In the genomic region with DNA sequence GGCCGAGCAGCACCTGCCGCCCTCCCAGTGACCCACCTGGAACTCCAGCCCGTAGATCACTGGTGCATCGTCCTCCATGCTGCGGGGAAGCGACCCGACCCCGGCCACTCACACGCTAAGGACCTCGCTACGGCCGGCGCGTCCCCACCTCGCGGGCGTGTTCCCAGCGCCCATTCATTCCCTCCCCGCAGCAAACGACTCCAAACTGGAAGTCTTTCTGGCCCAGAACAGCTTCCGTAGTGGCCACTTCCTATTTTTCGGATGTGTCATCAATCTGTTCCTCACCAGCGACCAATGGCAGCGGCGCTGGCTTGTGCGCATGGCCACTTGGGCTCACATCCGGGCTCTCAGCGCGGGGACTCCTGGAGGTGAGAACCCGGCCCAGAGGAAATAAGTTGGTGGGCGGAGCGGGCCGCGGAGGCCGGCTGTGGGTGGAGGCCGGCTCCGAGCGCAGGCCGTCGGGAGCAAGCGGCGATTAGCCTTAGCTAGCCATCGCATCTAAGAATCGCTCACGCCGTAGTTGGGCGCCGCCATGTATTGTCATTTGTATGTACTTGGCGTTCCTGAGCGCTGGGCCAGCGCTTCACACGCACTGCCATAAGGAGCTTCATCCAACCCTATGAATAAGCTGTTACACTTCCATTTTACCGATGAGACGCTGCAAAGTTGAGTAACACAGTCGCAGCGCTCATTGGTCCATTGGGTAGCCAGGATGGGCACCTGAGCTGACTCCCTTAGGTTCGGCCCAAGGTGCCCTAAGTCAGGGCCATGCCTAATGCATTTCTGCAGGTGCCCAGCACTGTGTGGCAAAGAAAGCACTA, we compare ENCODE assay signal across 8 cellular contexts. TPM values are rescaled to one million over a fixed set of nuclear protein-coding genes. Genes with fewer than 3 reads are reported as not detected.
DNase-seq lines count a peak whose midpoint lies in the region; ATAC-seq and TF ChIP-seq lines count a peak whose summit lies in the region.

A gene (minus strand): TSS at position 207 of the 821 bp plus-strand sequence. CDS start 129 bp downstream, at position 78.

- H3K4me3 ChIP-seq in ACC112 (ENCODE audit: low read depth, low read length) (peak within 1 kb of the TSS; percentile 92), breast epithelium (peak within 1 kb of the TSS; percentile 65 to 87 (median 77)), iPS-18c (ENCODE audit: insufficient read depth, low read depth, low read length) (peak within 1 kb of the TSS; percentile 67), skin epidermis (peak within 1 kb of the TSS; percentile 70 to 98 (median 84))

- peak within 1 kb of the TSS; percentile 64 for H3K27ac ChIP-seq in ACC112 (ENCODE audit: low read depth, low read length)
- peak within 1 kb of the TSS; percentile 87 for H3K27ac ChIP-seq in VCaP
- peak within 1 kb of the TSS; percentile 92 to 93 for H3K27ac ChIP-seq in breast epithelium
- H3K27ac ChIP-seq in skin epidermis, result peak within 1 kb of the TSS in 20 of 21 experiments; percentile 56 to 93 (median 83)

- TF ChIP-seq CTCF in VCaP (conservative IDR thresholded peaks at IDR 0.05), result no peak
- peak in 2 of 3 donors; percentile 18 to 38 for TF ChIP-seq CTCF in breast epithelium (IDR thresholded peaks at IDR 0.05)

- H3K36me3 ChIP-seq in ACC112 (ENCODE audit: insufficient read depth, low read length) (peaks cover 4% of the 10 kb centered on the region; the same call in 1 of the 2 replicates), breast epithelium (no peaks in the 10 kb centered on the region)

- H3K79me2 ChIP-seq in ACC112 (ENCODE audit: control insufficient read depth, insufficient read depth, low read length, unreplicated experiment), result peaks cover 50% of the 10 kb centered on the region

- H3K27me3 ChIP-seq in ACC112 (ENCODE audit: insufficient read depth, low read length), result no peaks in the 10 kb centered on the region
- no peaks in the 10 kb centered on the region for H3K27me3 ChIP-seq in breast epithelium

- DNase-seq in NCI-H2196 treated with DMSO at 0.1 percent for 48 hours (lab: John Stamatoyannopoulos, UW; ENCODE audit: unreplicated experiment) (peak; percentile 96), breast epithelium (ENCODE audit: low spot score in 2 of 2) (peak; percentile 97)

- ATAC-seq in GM18870 (IDR thresholded peaks at IDR 0.05; ENCODE audit: unreplicated experiment), result peak; percentile 88
- ATAC-seq in HG03135 (IDR thresholded peaks at IDR 0.05; ENCODE audit: unreplicated experiment), result peak; percentile 81

- intact Hi-C loops in breast epithelium (cut with DNase I; ENCODE audit: low total_unique reads), result no loop called here

- no peaks in the 10 kb centered on the region for H3K9me3 ChIP-seq in breast epithelium
- H3K9me3 ChIP-seq in iPS-18c (ENCODE audit: control insufficient read depth, insufficient read depth, low read length), result no peaks in the 10 kb centered on the region

- no peak for TF ChIP-seq POLR2A in breast epithelium (IDR thresholded peaks at IDR 0.05)

- peak within 1 kb of the TSS; percentile 94 for H2AFZ ChIP-seq in ACC112 (ENCODE audit: low read length, unreplicated experiment)

- H3K4me1 ChIP-seq in ACC112 (ENCODE audit: control insufficient read depth, insufficient read depth, low read length, unreplicated experiment) (peaks cover 16% of the 10 kb centered on the region), breast epithelium (peaks cover 0 to 14% of the 10 kb centered on the region in 2 donors)

RNA-seq across cellular contexts. Expression of the gene that starts here (rescaled TPM):
- 10 to 100 TPM; 12.8 to 31.0 (median 23.3) TPM for total RNA-seq in breast epithelium

Comparison
In these comparisons a context has a peak if more than half of its experiments do, and no peak if none do; other contexts are left out.
1. Peak in every context shown above with its lines: DNase-seq, ATAC-seq, H3K4me3 ChIP-seq and H3K27ac ChIP-seq.